In the genomic region with DNA sequence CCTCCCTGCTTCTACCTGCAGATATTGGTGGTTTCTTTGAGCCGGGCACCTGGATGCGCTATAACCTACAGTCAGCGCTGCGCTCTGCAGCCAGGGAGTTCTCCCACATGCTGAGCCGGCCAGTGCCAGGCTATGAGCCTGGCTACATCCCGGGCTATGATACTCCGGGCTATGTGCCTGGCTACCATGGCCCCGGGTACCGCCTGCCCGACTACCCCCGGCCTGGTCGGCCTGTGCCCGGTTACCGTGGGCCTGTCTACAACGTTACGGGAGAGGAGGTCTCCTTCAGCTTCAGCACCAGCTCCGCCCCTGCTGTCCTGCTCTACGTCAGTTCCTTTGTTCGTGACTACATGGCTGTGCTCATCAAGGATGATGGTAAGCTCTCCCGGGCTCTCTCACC, we compare ENCODE assay signal across 19 cellular contexts. TPM values are rescaled to one million over a fixed set of nuclear protein-coding genes. Genes with fewer than 3 reads are reported as not detected.
DNase-seq lines count a peak whose midpoint lies in the region; ATAC-seq, FAIRE-seq and TF ChIP-seq lines count a peak whose summit lies in the region.
"Had no signal": no experiment of that assay in that cellular context is flagged by ENCODE, and none has a peak within 500 bp of the region (broad histone marks: within the 10 kb centered on the region; RNA-seq: fewer than 3 reads in every experiment).

No MANE protein-coding gene starts in this region.

- intact Hi-C loops in cardiac septum (cut with DNase I) (no loop called here), heart right ventricle (cut with DNase I) (no loop called here), kidney (cut with DNase I) (no loop called here), upper lobe of right lung (cut with DNase I) (no loop called here)

- ATAC-seq in heart right ventricle (no peak), upper lobe of right lung (no peak)
- ATAC-seq: HepG2, K562 had no signal

- 90 to 93% methylated on average over 20 of the region's 20 CpGs for WGBS in heart right ventricle, 2 donors

- no peaks in the 10 kb centered on the region for H3K27me3 ChIP-seq in heart right ventricle
- no peaks in the 10 kb centered on the region for H3K27me3 ChIP-seq in upper lobe of right lung
- H3K27me3 ChIP-seq: MG63 had no signal

- TF ChIP-seq CTCF in heart right ventricle (IDR thresholded peaks at IDR 0.05) (no peak), kidney (IDR thresholded peaks at IDR 0.05; ENCODE audit: borderline replicate concordance, extremely low read depth, insufficient read depth) (no peak), upper lobe of right lung (IDR thresholded peaks at IDR 0.05) (no peak)

- H3K4me3 ChIP-seq in heart right ventricle (no peak overlapping the region), kidney (ENCODE audit: low read length in 2 of 2) (no peak overlapping the region), upper lobe of right lung (no peak overlapping the region)
- H3K4me3 ChIP-seq: K562, MG63 had no signal

- H3K4me1 ChIP-seq in heart right ventricle (peaks cover 0 to 13% (median 7%) of the 10 kb centered on the region in 9 donors), kidney (ENCODE audit: control insufficient read depth in 1 of 2, insufficient read depth in 1 of 2, low read depth in 1 of 2, low read length in 2 of 2) (no peaks in the 10 kb centered on the region), upper lobe of right lung (no peaks in the 10 kb centered on the region)

- FAIRE-seq in HTR-8/SVneo (lab: Jason Lieb, UNC) (peak; percentile 44), kidney (lab: Jason Lieb, UNC) (no peak)
- FAIRE-seq: A204.1, HepG2, K562 had no signal

- H3K9ac ChIP-seq in kidney (ENCODE audit: low read length in 2 of 2), result no peak overlapping the region

- DNase-seq in cardiac septum (ENCODE audit: low spot score), result peak; percentile 41
- DNase-seq in heart right ventricle, result no peak
- DNase-seq in HTR-8/SVneo (ENCODE audit: insufficient read length, low spot score), result no peak
- peak; percentile 74 for DNase-seq in kidney
- DNase-seq in upper lobe of right lung, result peak; percentile 62
- DNase-seq in CD1c-positive myeloid dendritic cell (ENCODE audit: extremely low spot score), result no peak
- no peak for DNase-seq in activated CD4-positive, alpha-beta T cell treated with anti-CD3 and anti-CD28 coated beads, Interleukin-2, amount 50 U/mL, for 48 hours
- DNase-seq: DMS79, H9, MG63, NCI-H1417, NCI-H1694 treated with DMSO at 0.1 percent for 48 hours, NCI-H2081 treated with DMSO at 0.1 percent for 48 hours, NCI-H446 treated with DMSO at 0.1 percent for 48 hours, NCI-H526 treated with DMSO at 0.1 percent for 48 hours, SIG-M5 had no signal

- H3K36me3 ChIP-seq in heart right ventricle (peaks cover 0 to 93% (median 28%) of the 10 kb centered on the region in 9 donors), kidney (ENCODE audit: control insufficient read depth in 1 of 2, insufficient read depth in 2 of 2, low read length in 2 of 2) (peaks cover 7 to 10% of the 10 kb centered on the region in 2 donors), upper lobe of right lung (peaks cover 50% of the 10 kb centered on the region)
- H3K36me3 ChIP-seq: MG63 had no signal

- H3K27ac ChIP-seq in heart right ventricle (no peak overlapping the region), kidney (ENCODE audit: low read depth in 2 of 2, low read length in 2 of 2) (no peak overlapping the region), upper lobe of right lung (no peak overlapping the region)

- H3K9me3 ChIP-seq in heart right ventricle, result no peaks in the 10 kb centered on the region
- no peaks in the 10 kb centered on the region for H3K9me3 ChIP-seq in kidney (ENCODE audit: control insufficient read depth in 1 of 2, low read length in 2 of 2)
- no peaks in the 10 kb centered on the region for H3K9me3 ChIP-seq in upper lobe of right lung
- H3K9me3 ChIP-seq: MG63 had no signal

RNA-seq across cellular contexts. Expression of gene CNTNAP1, which starts 13.2 kb away (rescaled TPM):
- 7.0 TPM for total RNA-seq in cardiac septum
- total RNA-seq in heart right ventricle, result 10 to 100 TPM in 2 of 10 donors, 1 to 10 TPM in 8; 2.2 to 28.3 (median 3.5) TPM
- polyA plus RNA-seq in heart right ventricle, result 1 to 10 TPM; 2.3 to 9.6 TPM
- total RNA-seq in kidney, result 9.1 TPM
- polyA plus RNA-seq in kidney (ENCODE audit: insufficient read depth, low read depth, low replicate concordance), result 1.4 TPM
- total RNA-seq in upper lobe of right lung, result 6.5 TPM

RNA-seq across cellular contexts. Expression of gene CCR10, which starts 13.9 kb away (rescaled TPM):
- 1.2 TPM for total RNA-seq in cardiac septum
- 1 to 10 TPM; 1.0 to 4.8 (median 1.7) TPM for total RNA-seq in heart right ventricle
- polyA plus RNA-seq in heart right ventricle, result 1 to 10 TPM; 1.5 to 3.8 TPM
- total RNA-seq in kidney, result 1.4 TPM
- 1.7 TPM for polyA plus RNA-seq in kidney (ENCODE audit: insufficient read depth, low read depth, low replicate concordance)
- total RNA-seq in upper lobe of right lung, result 1.4 TPM

RNA-seq across cellular contexts. Expression of gene PLEKHH3, which starts 18.7 kb away (rescaled TPM):
- total RNA-seq in cardiac septum (20.2 TPM), heart right ventricle (10 to 100 TPM; 12.8 to 34.8 (median 22.0) TPM), kidney (21.2 TPM), upper lobe of right lung (26.4 TPM)
- polyA plus RNA-seq in heart right ventricle (10 to 100 TPM; 23.6 to 42.1 TPM), kidney (ENCODE audit: insufficient read depth, low read depth, low replicate concordance) (23.2 TPM)

RNA-seq across cellular contexts. Expression of gene TUBG2, which starts 36.4 kb away (rescaled TPM):
- total RNA-seq in cardiac septum (21.9 TPM), heart right ventricle (10 to 100 TPM; 10.6 to 20.4 (median 14.7) TPM), kidney (19.9 TPM), upper lobe of right lung (19.8 TPM)
- polyA plus RNA-seq in heart right ventricle (10 to 100 TPM in 1 of 2 donors, 1 to 10 TPM in 1; 9.8 to 21.3 TPM), kidney (ENCODE audit: insufficient read depth, low read depth, low replicate concordance) (39.9 TPM)

RNA-seq across cellular contexts. Expression of gene EZH1, which starts 49.3 kb away (rescaled TPM):
- 45.4 TPM for total RNA-seq in cardiac septum
- 10 to 100 TPM; 31.7 to 50.5 (median 46.3) TPM for total RNA-seq in heart right ventricle
- polyA plus RNA-seq in heart right ventricle, result 10 to 100 TPM; 16.0 to 33.8 TPM
- 59.2 TPM for total RNA-seq in kidney
- polyA plus RNA-seq in kidney (ENCODE audit: insufficient read depth, low read depth, low replicate concordance), result 20.8 TPM
- 58.4 TPM for total RNA-seq in upper lobe of right lung

Comparison
In these comparisons a context has a peak if more than half of its experiments do, and no peak if none do; other contexts are left out.
1. DNase-seq: peak in cardiac septum (single experiment), kidney (single experiment) and upper lobe of right lung (single experiment); none in heart right ventricle (0 of 2), HTR-8/SVneo (single experiment), CD1c-positive myeloid dendritic cell (single experiment) and activated CD4-positive, alpha-beta T cell treated with anti-CD3 and anti-CD28 coated beads, Interleukin-2, amount 50 U/mL, for 48 hours (0 of 2).